ENCODE assay signal across 15 cellular contexts in the genomic region with DNA sequence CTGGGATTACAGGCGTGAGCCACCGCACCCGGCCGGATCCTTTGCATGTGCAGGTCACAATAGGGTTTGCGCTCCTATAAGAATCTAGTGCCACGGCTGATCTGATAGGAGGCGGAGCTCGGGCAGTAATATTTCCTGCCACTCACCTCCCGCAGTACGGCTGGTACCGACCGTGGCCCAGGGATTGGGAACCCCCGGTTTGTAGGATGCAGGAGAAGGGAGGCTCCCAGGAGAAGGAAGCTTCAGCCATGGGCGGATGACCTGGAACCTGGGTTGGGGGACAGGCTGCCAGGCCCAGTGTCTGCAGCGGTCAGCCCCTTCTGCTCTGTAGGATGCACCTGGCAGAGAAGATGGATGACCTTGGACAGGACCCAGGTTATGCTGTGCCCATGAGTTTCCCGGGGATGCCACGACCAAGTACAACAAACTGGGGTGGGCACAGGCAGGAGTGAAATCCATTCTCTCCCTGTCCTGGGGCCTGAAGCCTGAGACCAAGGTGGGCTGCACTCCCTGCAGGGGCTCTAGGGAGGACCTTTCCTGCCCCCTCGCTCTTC.
DNase-seq lines count a peak whose midpoint lies in the region; ATAC-seq and TF ChIP-seq lines count a peak whose summit lies in the region.
"Had no signal": no experiment of that assay in that cellular context is flagged by ENCODE, and none has a peak within 500 bp of the region (broad histone marks: within the 10 kb centered on the region; RNA-seq: fewer than 3 reads in every experiment).

No MANE protein-coding gene starts in this region.

- in situ Hi-C loops in brain microvascular endothelial cell (cut with HindIII; ENCODE audit: low pct_ligation_motif_present, low sequenced_read_pairs) = no loop called here

- WGBS in heart right ventricle, 2 donors = 90% methylated on average over 18 of the region's 18 CpGs
- 92% methylated on average over 11 of the region's 18 CpGs for WGBS in esophagus muscularis mucosa

- ATAC-seq in heart right ventricle (no peak), upper lobe of right lung (no peak)
- ATAC-seq in stimulated activated naive CD8-positive, alpha-beta T cell treated with anti-CD3 and anti-CD28 coated beads, Interleukin-15, Interleukin-2, amounts not matched to agents 100 U/mL and 50 U/mL, for 24 hours = no peak
- ATAC-seq: PC-3 had no signal

- H3K36me3 ChIP-seq in heart right ventricle (no peaks in the 10 kb centered on the region), esophagus muscularis mucosa (no peaks in the 10 kb centered on the region), upper lobe of right lung (no peaks in the 10 kb centered on the region), brain microvascular endothelial cell (replicated peaks) (no peaks in the 10 kb centered on the region)
- H3K36me3 ChIP-seq: MG63 had no signal

- H3K9me3 ChIP-seq in heart right ventricle (peaks cover 0 to 4% (median 0%) of the 10 kb centered on the region in 11 donors), esophagus muscularis mucosa (no peaks in the 10 kb centered on the region), upper lobe of right lung (no peaks in the 10 kb centered on the region)
- H3K9me3 ChIP-seq: MG63 had no signal

- TF ChIP-seq EP300 in esophagus muscularis mucosa (IDR thresholded peaks at IDR 0.05) = no peak

- H3K4me3 ChIP-seq in heart right ventricle (no peak overlapping the region), esophagus muscularis mucosa (no peak overlapping the region), upper lobe of right lung (no peak overlapping the region), brain microvascular endothelial cell (ENCODE audit: low read depth, low read length) (no peak overlapping the region)
- H3K4me3 ChIP-seq: MG63 had no signal

- intact Hi-C loops in cardiac septum (cut with DNase I) = no loop called here
- intact Hi-C loops in heart right ventricle (cut with DNase I) = no loop called here
- intact Hi-C loops in esophagus muscularis mucosa (cut with DNase I) = loop anchor here (10.0 kb wide), 1 partner anchor 54 kb away; no protein-coding TSS in a partner anchor
- intact Hi-C loops in posterior vena cava (cut with DNase I) = no loop called here
- intact Hi-C loops in upper lobe of right lung (cut with DNase I) = no loop called here

- peaks cover 0 to 30% (median 5%) of the 10 kb centered on the region in 7 donors for H3K27me3 ChIP-seq in heart right ventricle
- H3K27me3 ChIP-seq in esophagus muscularis mucosa = peaks cover 0 to 48% (median 0%) of the 10 kb centered on the region in 4 donors
- no peaks in the 10 kb centered on the region for H3K27me3 ChIP-seq in upper lobe of right lung
- no peaks in the 10 kb centered on the region for H3K27me3 ChIP-seq in brain microvascular endothelial cell (replicated peaks)
- H3K27me3 ChIP-seq: MG63 had no signal

- H3K4me1 ChIP-seq in heart right ventricle (no peaks in the 10 kb centered on the region), esophagus muscularis mucosa (peaks cover 0 to 10% (median 3%) of the 10 kb centered on the region in 4 donors), upper lobe of right lung (no peaks in the 10 kb centered on the region)

- TF ChIP-seq CTCF in heart right ventricle (IDR thresholded peaks at IDR 0.05) = no peak
- no peak for TF ChIP-seq CTCF in esophagus muscularis mucosa (IDR thresholded peaks at IDR 0.05)
- no peak for TF ChIP-seq CTCF in upper lobe of right lung (IDR thresholded peaks at IDR 0.05)
- TF ChIP-seq CTCF in brain microvascular endothelial cell (IDR thresholded peaks at IDR 0.05; ENCODE audit: low read depth, low read length, missing control alignments) = no peak

- H3K27ac ChIP-seq in heart right ventricle = no peak overlapping the region
- H3K27ac ChIP-seq in esophagus muscularis mucosa (replicated peaks in 1 of 4) = no peak overlapping the region
- no peak overlapping the region for H3K27ac ChIP-seq in upper lobe of right lung
- no peak overlapping the region for H3K27ac ChIP-seq in brain microvascular endothelial cell

- TF ChIP-seq POLR2A in esophagus muscularis mucosa (IDR thresholded peaks at IDR 0.05; ENCODE audit: low read depth) = no peak

- DNase-seq in cardiac septum (ENCODE audit: low spot score) (peak; percentile 39), heart right ventricle (no peak), esophagus muscularis mucosa (ENCODE audit: extremely low spot score) (peak; percentile 89), posterior vena cava (ENCODE audit: low spot score) (peak; percentile 66), upper lobe of right lung (peak; percentile 25), brain microvascular endothelial cell (no peak), DMS114 treated with DMSO at 0.1 percent for 48 hours (lab: John Stamatoyannopoulos, UW; ENCODE audit: unreplicated experiment) (no peak)
- no peak for DNase-seq in stimulated activated naive CD8-positive, alpha-beta T cell treated with anti-CD3 and anti-CD28 coated beads, Interleukin-15, Interleukin-2, amounts not matched to agents 100 U/mL and 50 U/mL, for 24 hours
- DNase-seq: CD8-positive, alpha-beta memory T cell; MG63; NCI-H1105 treated with DMSO at 0.1 percent for 48 hours; NCI-H187; NCI-H446 treated with DMSO at 0.1 percent for 48 hours; NCI-H748 treated with DMSO at 0.1 percent for 48 hours; PC-3 had no signal

Comparison
In these comparisons a context has a peak if more than half of its experiments do, and no peak if none do; other contexts are left out.
1. DNase-seq: peak in cardiac septum (single experiment), esophagus muscularis mucosa (single experiment), posterior vena cava (single experiment) and upper lobe of right lung (single experiment); none in heart right ventricle (0 of 2), brain microvascular endothelial cell (single experiment), stimulated activated naive CD8-positive, alpha-beta T cell treated with anti-CD3 and anti-CD28 coated beads, Interleukin-15, Interleukin-2, amounts not matched to agents 100 U/mL and 50 U/mL, for 24 hours (single experiment) and DMS114 treated with DMSO at 0.1 percent for 48 hours (single experiment).